7 cellular contexts compared by ENCODE assay signal in the genomic region with DNA sequence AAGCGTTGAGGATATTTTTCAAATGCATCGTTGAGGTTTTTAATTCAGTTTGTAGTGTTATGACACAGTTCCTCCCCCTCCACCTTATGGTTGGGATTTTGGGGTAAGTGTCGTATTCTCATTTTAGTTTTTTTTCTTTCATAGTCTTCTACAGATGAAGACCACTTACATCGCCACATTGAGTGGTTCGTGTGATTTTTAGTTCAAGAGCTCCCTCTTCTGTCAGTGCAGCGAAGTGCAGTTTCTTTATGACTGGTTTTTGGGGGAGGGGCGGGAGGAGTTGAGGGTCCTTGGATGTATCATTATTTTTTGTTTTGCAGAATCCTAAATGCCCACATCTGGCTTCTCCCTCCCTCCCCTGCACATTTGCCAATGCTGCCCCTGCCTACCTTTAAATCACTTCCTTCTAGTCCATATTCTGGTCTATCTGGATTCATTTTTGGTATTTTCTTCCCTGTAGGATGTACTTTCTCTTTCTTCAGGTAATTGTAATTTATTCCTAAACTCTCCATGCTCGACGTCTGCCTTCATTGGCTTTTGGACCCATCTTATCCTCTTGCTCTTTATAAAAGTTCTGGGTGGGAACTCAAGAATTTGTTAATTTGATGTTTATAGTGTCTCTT.
DNase-seq lines count a peak whose midpoint lies in the region; ATAC-seq and TF ChIP-seq lines count a peak whose summit lies in the region.

No MANE protein-coding gene starts in this region.

- H3F3A ChIP-seq in DOHH2 (ENCODE audit: control insufficient read depth, insufficient read depth) (no peaks in the 10 kb centered on the region), OCI-LY1 (ENCODE audit: insufficient read depth, low read length) (no peaks in the 10 kb centered on the region)

- H4K20me1 ChIP-seq in DOHH2 (ENCODE audit: control insufficient read depth, insufficient read depth, low read depth, low read length), result no peaks in the 10 kb centered on the region
- H4K20me1 ChIP-seq in OCI-LY1 (ENCODE audit: insufficient read depth, low read length), result no peaks in the 10 kb centered on the region

- H3K4me2 ChIP-seq in DOHH2 (ENCODE audit: low read length) (no peak overlapping the region), OCI-LY1 (ENCODE audit: low read length) (no peak overlapping the region)

- intact Hi-C loops in colonic mucosa (cut with DNase I), result loop anchor here (5.0 kb wide), 1 partner anchor 496 kb away; no protein-coding TSS in a partner anchor

- DNase-seq in HuH-7.5 (ENCODE audit: low spot score), result peak; percentile 39
- peak; percentile 30 for DNase-seq in colonic mucosa
- DNase-seq in mucosa of gallbladder (ENCODE audit: low spot score), result peak; percentile 19

- H3K4me1 ChIP-seq in DOHH2 (ENCODE audit: control insufficient read depth, low read length) (no peaks in the 10 kb centered on the region), OCI-LY1 (ENCODE audit: insufficient read depth, low read length, severe bottlenecking) (no peaks in the 10 kb centered on the region), colonic mucosa (no peaks in the 10 kb centered on the region)

- H3K36me3 ChIP-seq in DOHH2 (ENCODE audit: control insufficient read depth, low read length), result no peaks in the 10 kb centered on the region
- H3K36me3 ChIP-seq in OCI-LY1 (ENCODE audit: insufficient read depth, low read length), result no peaks in the 10 kb centered on the region
- no peaks in the 10 kb centered on the region for H3K36me3 ChIP-seq in colonic mucosa

- H3K4me3 ChIP-seq in DOHH2 (ENCODE audit: low read length) (no peak overlapping the region), OCI-LY1 (ENCODE audit: low read depth, low read length, poor library complexity, severe bottlenecking) (no peak overlapping the region), colonic mucosa (no peak overlapping the region)

- no peaks in the 10 kb centered on the region for H3K79me2 ChIP-seq in DOHH2 (ENCODE audit: control insufficient read depth, low read length)
- no peaks in the 10 kb centered on the region for H3K79me2 ChIP-seq in OCI-LY1 (ENCODE audit: insufficient read depth, low read length)

- no peaks in the 10 kb centered on the region for H3K9me2 ChIP-seq in DOHH2 (replicated peaks; ENCODE audit: control insufficient read depth, low read length)
- no peaks in the 10 kb centered on the region for H3K9me2 ChIP-seq in OCI-LY1 (ENCODE audit: low read depth, low read length)

- TF ChIP-seq CTCF in DOHH2 (IDR thresholded peaks at IDR 0.05; ENCODE audit: low read depth, low read length, poor library complexity, severe bottlenecking), result peak; percentile 86
- TF ChIP-seq CTCF in OCI-LY1 (IDR thresholded peaks at IDR 0.05; ENCODE audit: low read length), result peak; percentile 87
- peak; percentile 62 for TF ChIP-seq CTCF in colonic mucosa (IDR thresholded peaks at IDR 0.05)

- no peak overlapping the region for H3K9ac ChIP-seq in OCI-LY1 (ENCODE audit: low read length)
- H3K9ac ChIP-seq in colonic mucosa (ENCODE audit: low read depth in 2 of 2, low read length in 2 of 2), result no peak overlapping the region

- no peak overlapping the region for H2AFZ ChIP-seq in OCI-LY1 (ENCODE audit: low read length)

- H3K9me3 ChIP-seq in DOHH2 (ENCODE audit: control insufficient read depth, insufficient read depth, low read length) (no peaks in the 10 kb centered on the region), OCI-LY1 (ENCODE audit: low read length) (no peaks in the 10 kb centered on the region), colonic mucosa (no peaks in the 10 kb centered on the region)

- H3K27me3 ChIP-seq in DOHH2 (ENCODE audit: control insufficient read depth, low read length) (no peaks in the 10 kb centered on the region), OCI-LY1 (ENCODE audit: insufficient read depth, low read length) (no peaks in the 10 kb centered on the region; the same call in 1 of the 2 replicates), colonic mucosa (no peaks in the 10 kb centered on the region)

- ATAC-seq in GM19324 (IDR thresholded peaks at IDR 0.05; ENCODE audit: low FRiP score, unreplicated experiment) (no peak), GM19328 (IDR thresholded peaks at IDR 0.05; ENCODE audit: unreplicated experiment) (no peak)

- H3K27ac ChIP-seq in DOHH2 (ENCODE audit: low read depth, low read length) (no peak overlapping the region), OCI-LY1 (ENCODE audit: low read depth, low read length, poor library complexity, severe bottlenecking) (no peak overlapping the region), colonic mucosa (no peak overlapping the region)
